Comparison of ENCODE assay signal across 10 cellular contexts in the genomic region with DNA sequence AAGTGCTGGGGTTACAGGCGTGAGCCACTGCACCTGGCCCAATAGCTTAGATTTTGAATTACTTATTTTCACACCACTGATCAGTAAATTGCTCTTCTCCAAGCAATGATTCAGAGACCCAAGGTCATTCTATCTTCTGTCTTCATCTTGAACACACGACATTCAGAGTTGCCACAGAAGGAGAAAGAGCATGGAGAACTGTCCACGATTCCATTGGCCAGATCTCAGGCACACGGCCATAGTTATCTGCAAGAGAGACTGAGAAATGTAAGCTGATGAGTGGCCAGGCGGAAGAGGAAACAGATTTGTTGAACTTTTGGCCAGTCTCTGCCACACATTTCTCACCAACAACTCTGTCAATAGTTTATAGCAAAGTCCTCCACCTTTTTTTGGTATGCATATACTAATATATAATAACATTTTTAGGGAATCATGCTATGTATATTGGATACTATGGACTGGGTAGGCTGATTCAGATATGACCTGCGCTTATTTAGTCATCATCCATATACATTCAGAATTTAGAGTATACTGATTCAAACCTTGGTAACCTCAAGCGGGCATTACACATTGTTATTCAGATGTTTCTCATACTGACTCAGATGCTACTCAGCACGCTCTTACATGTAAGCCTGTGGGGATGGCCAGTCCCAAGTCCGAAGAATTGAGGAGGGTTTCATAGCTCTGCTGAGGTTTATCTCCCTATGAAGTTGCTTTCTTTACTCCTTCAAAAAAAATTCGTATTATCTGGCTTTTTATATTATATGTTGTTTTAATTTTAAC. TPM values are rescaled to one million over a fixed set of nuclear protein-coding genes. Genes with fewer than 3 reads are reported as not detected.
DNase-seq lines count a peak whose midpoint lies in the region; ATAC-seq and TF ChIP-seq lines count a peak whose summit lies in the region.
"Had no signal": no experiment of that assay in that cellular context is flagged by ENCODE, and none has a peak within 500 bp of the region (broad histone marks: within the 10 kb centered on the region; RNA-seq: fewer than 3 reads in every experiment).

No MANE protein-coding gene starts in this region.

- no peak overlapping the region for H3K4me3 ChIP-seq in effector memory CD4-positive, alpha-beta T cell (ENCODE audit: insufficient read depth, low read depth, low read length, poor library complexity, severe bottlenecking)
- H3K4me3 ChIP-seq in upper lobe of right lung, result no peak overlapping the region
- H3K4me3 ChIP-seq: right atrium auricular region had no signal

- H3K4me3 Mint-ChIP-seq in activated CD8-positive, alpha-beta T cell treated with anti-CD3 and anti-CD28 coated beads for 36 hours, result no peak overlapping the region
- no peak overlapping the region for H3K4me3 Mint-ChIP-seq in activated CD8-positive, alpha-beta T cell treated with anti-CD3 and anti-CD28 coated beads, Interleukin-2, amount 10 ng/mL, durations not matched to agents 7 days and 5 days
- H3K4me3 Mint-ChIP-seq: stimulated activated naive B cell treated with anti-CD40 and anti-IgM and Interleukin-4, amounts not matched to agents 10 μg/mL and 1 μg/mL and 100 μg/mL, for 72 hours had no signal

- no peaks in the 10 kb centered on the region for H3K27me3 Mint-ChIP-seq in activated CD8-positive, alpha-beta T cell treated with anti-CD3 and anti-CD28 coated beads for 36 hours
- peaks cover 8% of the 10 kb centered on the region for H3K27me3 Mint-ChIP-seq in activated CD8-positive, alpha-beta T cell treated with anti-CD3 and anti-CD28 coated beads, Interleukin-2, amount 10 ng/mL, durations not matched to agents 7 days and 5 days (ENCODE audit: low read depth)
- H3K27me3 Mint-ChIP-seq: stimulated activated naive B cell treated with anti-CD40 and anti-IgM and Interleukin-4, amounts not matched to agents 10 μg/mL and 1 μg/mL and 100 μg/mL, for 72 hours had no signal

- CTCF ChIA-PET in activated CD8-positive, alpha-beta T cell treated with anti-CD3 and anti-CD28 coated beads for 36 hours (lab: Charles Lee), result interaction anchor here (0.6 to 1.9 kb wide), 5 partner anchors 18 to 669 kb away, joined by 3 to 6 read pairs (median 3); no protein-coding TSS in a partner anchor
- CTCF ChIA-PET in activated CD8-positive, alpha-beta T cell treated with anti-CD3 and anti-CD28 coated beads, Interleukin-2, amount 10 ng/mL, durations not matched to agents 7 days and 5 days (lab: Charles Lee), result interaction anchor here (1.7 to 3.3 kb wide), 3 partner anchors 17 to 96 kb away, joined by 6 to 13 read pairs (median 9); no protein-coding TSS in a partner anchor

- peaks cover 8% of the 10 kb centered on the region for H3K4me1 ChIP-seq in effector memory CD4-positive, alpha-beta T cell (ENCODE audit: control insufficient read depth, insufficient read depth, low read length, poor library complexity, severe bottlenecking)
- no peaks in the 10 kb centered on the region for H3K4me1 ChIP-seq in upper lobe of right lung
- H3K4me1 ChIP-seq: right atrium auricular region had no signal

- peak overlapping the region; percentile 45 for H3K27ac ChIP-seq in effector memory CD4-positive, alpha-beta T cell (ENCODE audit: insufficient read depth, low read length, poor library complexity, severe bottlenecking)
- no peak overlapping the region for H3K27ac ChIP-seq in upper lobe of right lung
- H3K27ac ChIP-seq: right atrium auricular region had no signal

- POLR2A ChIA-PET in activated CD8-positive, alpha-beta T cell treated with anti-CD3 and anti-CD28 coated beads for 36 hours (lab: Charles Lee), result interaction anchor here (1.2 to 1.4 kb wide), 2 partner anchors 13 to 25 kb away, joined by 3 to 4 read pairs; partner anchors contain the start of gene CAP1
- POLR2A ChIA-PET in activated CD8-positive, alpha-beta T cell treated with anti-CD3 and anti-CD28 coated beads, Interleukin-2, amount 10 ng/mL, durations not matched to agents 7 days and 5 days (lab: Charles Lee), result interaction anchor here (0.8 to 1.1 kb wide), 2 partner anchors 13 to 24 kb away, joined by 3 read pairs; no protein-coding TSS in a partner anchor

- H3K9me3 Mint-ChIP-seq in activated CD8-positive, alpha-beta T cell treated with anti-CD3 and anti-CD28 coated beads for 36 hours, result no peaks in the 10 kb centered on the region
- no peaks in the 10 kb centered on the region for H3K9me3 Mint-ChIP-seq in activated CD8-positive, alpha-beta T cell treated with anti-CD3 and anti-CD28 coated beads, Interleukin-2, amount 10 ng/mL, durations not matched to agents 7 days and 5 days (ENCODE audit: insufficient read depth)

- H3K36me3 Mint-ChIP-seq in activated CD8-positive, alpha-beta T cell treated with anti-CD3 and anti-CD28 coated beads for 36 hours (ENCODE audit: low read depth), result no peaks in the 10 kb centered on the region
- no peaks in the 10 kb centered on the region for H3K36me3 Mint-ChIP-seq in activated CD8-positive, alpha-beta T cell treated with anti-CD3 and anti-CD28 coated beads, Interleukin-2, amount 10 ng/mL, durations not matched to agents 7 days and 5 days (ENCODE audit: low read depth)
- H3K36me3 Mint-ChIP-seq: stimulated activated naive B cell treated with anti-CD40 and anti-IgM and Interleukin-4, amounts not matched to agents 10 μg/mL and 1 μg/mL and 100 μg/mL, for 72 hours had no signal

- intact Hi-C loops in activated CD8-positive, alpha-beta T cell treated with anti-CD3 and anti-CD28 coated beads for 36 hours (cut with micrococcal nuclease), result no loop called here
- intact Hi-C loops in upper lobe of right lung (cut with DNase I), result no loop called here

- TF ChIP-seq CTCF in activated CD8-positive, alpha-beta T cell treated with anti-CD3 and anti-CD28 coated beads for 36 hours (IDR thresholded peaks at IDR 0.05), result no peak
- no peak for TF ChIP-seq CTCF in upper lobe of right lung (IDR thresholded peaks at IDR 0.05)

- peaks cover 3% of the 10 kb centered on the region for H3K9me3 ChIP-seq in effector memory CD4-positive, alpha-beta T cell (ENCODE audit: control insufficient read depth, low read length)
- H3K9me3 ChIP-seq in upper lobe of right lung, result no peaks in the 10 kb centered on the region
- H3K9me3 ChIP-seq: right atrium auricular region had no signal

- no peak for DNase-seq in activated CD8-positive, alpha-beta T cell treated with anti-CD3 and anti-CD28 coated beads for 36 hours
- no peak for DNase-seq in activated CD8-positive, alpha-beta T cell treated with anti-CD3 and anti-CD28 coated beads, Interleukin-2, amount 10 ng/mL, durations not matched to agents 7 days and 5 days
- DNase-seq in NCI-H226, result peak; percentile 93
- no peak for DNase-seq in effector memory CD4-positive, alpha-beta T cell
- peak; percentile 15 for DNase-seq in pulmonary artery endothelial cell (ENCODE audit: low read depth, low spot score)
- no peak for DNase-seq in upper lobe of right lung
- DNase-seq in NCI-H146 (lab: John Stamatoyannopoulos, UW), result no peak
- DNase-seq in NCI-H1436 treated with DMSO at 0.1 percent for 48 hours (lab: John Stamatoyannopoulos, UW), result no peak
- DNase-seq: stimulated activated naive B cell treated with anti-CD40 and anti-IgM and Interleukin-4, amounts not matched to agents 10 μg/mL and 1 μg/mL and 100 μg/mL, for 72 hours had no signal

- peak; percentile 75 for ATAC-seq in activated CD8-positive, alpha-beta T cell treated with anti-CD3 and anti-CD28 coated beads for 36 hours
- ATAC-seq in activated CD8-positive, alpha-beta T cell treated with anti-CD3 and anti-CD28 coated beads, Interleukin-2, amount 10 ng/mL, durations not matched to agents 7 days and 5 days, result no peak
- ATAC-seq in upper lobe of right lung, result no peak

- peaks cover 9% of the 10 kb centered on the region for H3K4me1 Mint-ChIP-seq in activated CD8-positive, alpha-beta T cell treated with anti-CD3 and anti-CD28 coated beads for 36 hours (ENCODE audit: low read depth)
- H3K4me1 Mint-ChIP-seq in activated CD8-positive, alpha-beta T cell treated with anti-CD3 and anti-CD28 coated beads, Interleukin-2, amount 10 ng/mL, durations not matched to agents 7 days and 5 days (ENCODE audit: low read depth), result peaks cover 1% of the 10 kb centered on the region

- no peak overlapping the region for H3K27ac Mint-ChIP-seq in activated CD8-positive, alpha-beta T cell treated with anti-CD3 and anti-CD28 coated beads for 36 hours
- H3K27ac Mint-ChIP-seq in activated CD8-positive, alpha-beta T cell treated with anti-CD3 and anti-CD28 coated beads, Interleukin-2, amount 10 ng/mL, durations not matched to agents 7 days and 5 days, result no peak overlapping the region

- no peaks in the 10 kb centered on the region for H3K36me3 ChIP-seq in effector memory CD4-positive, alpha-beta T cell (ENCODE audit: control insufficient read depth, insufficient read depth, low read length)
- H3K36me3 ChIP-seq in upper lobe of right lung, result no peaks in the 10 kb centered on the region
- H3K36me3 ChIP-seq: right atrium auricular region had no signal

- no peaks in the 10 kb centered on the region for H3K27me3 ChIP-seq in effector memory CD4-positive, alpha-beta T cell (replicated peaks; ENCODE audit: control insufficient read depth, insufficient read depth, low read length, poor library complexity, severe bottlenecking)
- H3K27me3 ChIP-seq in upper lobe of right lung, result no peaks in the 10 kb centered on the region
- H3K27me3 ChIP-seq: right atrium auricular region had no signal

RNA-seq across cellular contexts. Expression of gene CAP1, which starts 25.5 kb away (rescaled TPM):
- 100 to 1,000 TPM; 511 to 512 TPM for total RNA-seq in activated CD8-positive, alpha-beta T cell treated with anti-CD3 and anti-CD28 coated beads for 36 hours
- total RNA-seq in activated CD8-positive, alpha-beta T cell treated with anti-CD3 and anti-CD28 coated beads, Interleukin-2, amount 10 ng/mL, durations not matched to agents 7 days and 5 days, result 100 to 1,000 TPM; 805 to 847 TPM
- total RNA-seq in pulmonary artery endothelial cell (423 and 581 TPM in 2 replicates), upper lobe of right lung (373 TPM)

Comparison
In these comparisons a context has a peak if more than half of its experiments do, and no peak if none do; other contexts are left out.
1. DNase-seq: peak in NCI-H226 (single experiment) and pulmonary artery endothelial cell (single experiment); none in activated CD8-positive, alpha-beta T cell treated with anti-CD3 and anti-CD28 coated beads for 36 hours (single experiment), activated CD8-positive, alpha-beta T cell treated with anti-CD3 and anti-CD28 coated beads, Interleukin-2, amount 10 ng/mL, durations not matched to agents 7 days and 5 days (single experiment), effector memory CD4-positive, alpha-beta T cell (0 of 3), upper lobe of right lung (single experiment), NCI-H146 (single experiment) and NCI-H1436 treated with DMSO at 0.1 percent for 48 hours (single experiment).